In genomic region chr10:103452714-103453230, GRCh38 we compare ENCODE assay signal across 8 cellular contexts. TPM values are rescaled to one million over a fixed set of nuclear protein-coding genes. Genes with fewer than 3 reads are reported as not detected.
DNase-seq lines count a peak whose midpoint lies in the region; ATAC-seq and TF ChIP-seq lines count a peak whose summit lies in the region.

No MANE protein-coding gene starts in this region.

- CTCF ChIA-PET in GM10248 (lab: Yijun Ruan, JAX): interaction anchor here (1.0 to 6.3 kb wide), 10 partner anchors 13 to 60 kb away, joined by 3 to 42 read pairs (median 6); partner anchors contain the start of gene NEURL1

- H3K9me3 Mint-ChIP-seq in activated T-cell treated with anti-CD3 and anti-CD28 coated beads, Interleukin-2, amount 50 U/mL, for 72 hours: no peaks in the 10 kb centered on the region

- TF ChIP-seq CTCF in adrenal gland (IDR thresholded peaks at IDR 0.05) (no peak), right lobe of liver (IDR thresholded peaks at IDR 0.05) (no peak), transverse colon (IDR thresholded peaks at IDR 0.05) (no peak), GM10248 (IDR thresholded peaks at IDR 0.05; ENCODE audit: control extremely low read depth, extremely low read depth, low read depth, missing control alignments) (no peak)

- intact Hi-C loops in adrenal gland (cut with DNase I) (no loop called here), right lobe of liver (cut with DNase I) (no loop called here), transverse colon (cut with DNase I; ENCODE audit: low total_unique reads) (no loop called here)

- TF ChIP-seq POLR2A in adrenal gland (IDR thresholded peaks at IDR 0.05) (no peak), right lobe of liver (IDR thresholded peaks at IDR 0.05) (no peak), transverse colon (IDR thresholded peaks at IDR 0.05) (no peak)

- H3K4me3 Mint-ChIP-seq in activated T-cell treated with anti-CD3 and anti-CD28 coated beads, Interleukin-2, amount 50 U/mL, for 72 hours: peak overlapping the region; percentile 94 to 96

- no peak overlapping the region for H3K27ac Mint-ChIP-seq in activated T-cell treated with anti-CD3 and anti-CD28 coated beads, Interleukin-2, amount 50 U/mL, for 72 hours

- POLR2A ChIA-PET in GM10248 (lab: Yijun Ruan, JAX): no interaction called here

- H3K4me3 ChIP-seq in adrenal gland (peak overlapping the region in 2 of 4 donors; percentile 50 to 85), right lobe of liver (peak overlapping the region in 2 of 3 donors; percentile 54 to 58), transverse colon (peak overlapping the region in 3 of 4 donors; percentile 49 to 67 (median 52))

- H3K36me3 ChIP-seq in adrenal gland (replicated peaks in 1 of 2) (peaks cover 0 to 28% of the 10 kb centered on the region in 2 donors), right lobe of liver (no peaks in the 10 kb centered on the region), transverse colon (no peaks in the 10 kb centered on the region)

- H3K36me3 Mint-ChIP-seq in activated T-cell treated with anti-CD3 and anti-CD28 coated beads, Interleukin-2, amount 50 U/mL, for 72 hours (ENCODE audit: insufficient read depth in 2 of 2): peaks cover 5 to 10% of the 10 kb centered on the region in 2 donors

- H3K4me1 Mint-ChIP-seq in activated T-cell treated with anti-CD3 and anti-CD28 coated beads, Interleukin-2, amount 50 U/mL, for 72 hours (ENCODE audit: low read depth): peaks cover 23% of the 10 kb centered on the region

- peaks cover 13 to 39% of the 10 kb centered on the region in 2 donors for H3K4me1 ChIP-seq in adrenal gland (replicated peaks in 1 of 2)
- no peaks in the 10 kb centered on the region for H3K4me1 ChIP-seq in right lobe of liver
- H3K4me1 ChIP-seq in transverse colon: peaks cover 6 to 39% (median 13%) of the 10 kb centered on the region in 4 donors

- no peak for TF ChIP-seq EP300 in transverse colon (IDR thresholded peaks at IDR 0.05; ENCODE audit: low read depth)

- WGBS in adrenal gland, 4 donors: 51 to 68% (median 59%) methylated on average over 6 to 16 of the region's 16 CpGs
- 58% methylated on average over 10 of the region's 16 CpGs for WGBS in right lobe of liver (ENCODE audit: insufficient coverage, low coverage, low lambda C conversion rate, missing lambda C conversion rate)
- WGBS in transverse colon (ENCODE audit: low coverage in 1 of 2), 2 donors: 52% methylated on average over 16 of the region's 16 CpGs; no CpG with 5 or more reads in 1 of the 2 donors

- H3K27me3 Mint-ChIP-seq in activated T-cell treated with anti-CD3 and anti-CD28 coated beads, Interleukin-2, amount 50 U/mL, for 72 hours (ENCODE audit: low read depth): no peaks in the 10 kb centered on the region

- DNase-seq in activated T-cell treated with anti-CD3 and anti-CD28 coated beads, Interleukin-2, amount 50 U/mL, for 72 hours: no peak
- DNase-seq in activated T-cell treated with anti-CD3 and anti-CD28 coated beads, Interleukin-2, amount 50 U/mL, for 1 hour: no peak
- DNase-seq in adrenal gland (no peak), right lobe of liver (no peak), transverse colon (no peak), glomerular visceral epithelial cell (ENCODE audit: extremely low spot score) (no peak), NCI-H748 treated with DMSO at 0.1 percent for 48 hours (lab: John Stamatoyannopoulos, UW) (no peak), GM10248 (ENCODE audit: extremely low spot score) (no peak)

- H3K27ac ChIP-seq in adrenal gland: peak overlapping the region in 3 of 5 donors; percentile 74 to 96 (median 92)
- H3K27ac ChIP-seq in right lobe of liver: peak overlapping the region in 2 of 3 donors; percentile 21 to 81
- peak overlapping the region; percentile 85 to 93 (median 86) for H3K27ac ChIP-seq in transverse colon

- H3K9me3 ChIP-seq in adrenal gland (replicated peaks in 1 of 3) (no peaks in the 10 kb centered on the region), right lobe of liver (no peaks in the 10 kb centered on the region), transverse colon (no peaks in the 10 kb centered on the region)

- in situ Hi-C loops in transverse colon (cut with MboI; ENCODE audit: low pct_ligation_motif_present in 1 of 4, low pct_unique_long_range_greater_than_20kb in 1 of 4, low sequenced_read_pairs in 3 of 4): no loop called here

- no peaks in the 10 kb centered on the region for H3K27me3 ChIP-seq in adrenal gland
- no peaks in the 10 kb centered on the region for H3K27me3 ChIP-seq in right lobe of liver
- peaks cover 5% of the 10 kb centered on the region for H3K27me3 ChIP-seq in transverse colon

- no peak for ATAC-seq in activated T-cell treated with anti-CD3 and anti-CD28 coated beads, Interleukin-2, amount 50 U/mL, for 72 hours (replicated peaks in 1 of 2)
- ATAC-seq in right lobe of liver: no peak

RNA-seq across cellular contexts. Expression of gene CALHM2, which starts 0.6 kb away (rescaled TPM):
- total RNA-seq in activated T-cell treated with anti-CD3 and anti-CD28 coated beads, Interleukin-2, amount 50 U/mL, for 72 hours: 10 to 100 TPM; 11.6 to 18.8 TPM
- total RNA-seq in adrenal gland: 10 to 100 TPM; 16.6 to 56.8 (median 40.8) TPM
- 10 to 100 TPM in 2 of 3 donors, 1 to 10 TPM in 1; 9.6 to 33.1 (median 25.3) TPM for polyA plus RNA-seq in adrenal gland
- total RNA-seq in right lobe of liver: 1 to 10 TPM; 2.3 to 5.7 (median 3.7) TPM
- total RNA-seq in transverse colon: 10 to 100 TPM in 3 of 4 donors, 1 to 10 TPM in 1; 3.2 to 21.1 (median 15.7) TPM

RNA-seq across cellular contexts. Expression of gene CALHM1, which starts 5.9 kb away (rescaled TPM):
- not detected for total RNA-seq in activated T-cell treated with anti-CD3 and anti-CD28 coated beads, Interleukin-2, amount 50 U/mL, for 72 hours
- total RNA-seq in adrenal gland: not detected
- not detected for polyA plus RNA-seq in adrenal gland
- not detected for total RNA-seq in right lobe of liver
- total RNA-seq in transverse colon: not detected

RNA-seq across cellular contexts. Expression of gene CALHM3, which starts 26.3 kb away (rescaled TPM):
- not detected for total RNA-seq in activated T-cell treated with anti-CD3 and anti-CD28 coated beads, Interleukin-2, amount 50 U/mL, for 72 hours
- total RNA-seq in adrenal gland (not detected), right lobe of liver (not detected), transverse colon (not detected)
- under 1 TPM in 1 of 3 donors, not detected in 2; 0.03 TPM for polyA plus RNA-seq in adrenal gland

RNA-seq across cellular contexts. Expression of gene NEURL1, which starts 40.7 kb away (rescaled TPM):
- total RNA-seq in activated T-cell treated with anti-CD3 and anti-CD28 coated beads, Interleukin-2, amount 50 U/mL, for 72 hours: 1 to 10 TPM; 2.5 to 3.5 TPM
- total RNA-seq in adrenal gland (1 to 10 TPM in 3 of 8 donors, under 1 TPM in 2, not detected in 3; 0.18 to 7.7 (median 3.2) TPM), right lobe of liver (1 to 10 TPM in 2 of 6 experiments, under 1 TPM in 3, not detected in 1; 0.10 to 1.6 (median 0.83) TPM), transverse colon (100 to 1,000 TPM in 1 of 4 donors, 10 to 100 TPM in 3; 36.7 to 177 (median 55.8) TPM)
- 10 to 100 TPM in 1 of 3 donors, 1 to 10 TPM in 2; 1.0 to 12.5 (median 2.3) TPM for polyA plus RNA-seq in adrenal gland

RNA-seq across cellular contexts. Expression of gene PDCD11, which starts 56.3 kb away (rescaled TPM):
- 10 to 100 TPM; 41.2 to 54.0 TPM for total RNA-seq in activated T-cell treated with anti-CD3 and anti-CD28 coated beads, Interleukin-2, amount 50 U/mL, for 72 hours
- total RNA-seq in adrenal gland (10 to 100 TPM; 13.6 to 29.6 (median 21.0) TPM), right lobe of liver (10 to 100 TPM; 10.6 to 13.5 (median 12.0) TPM), transverse colon (10 to 100 TPM; 10.1 to 20.0 (median 13.3) TPM)
- 10 to 100 TPM; 20.4 to 39.7 (median 21.4) TPM for polyA plus RNA-seq in adrenal gland
